29 cellular contexts compared by ENCODE assay signal in genomic region chr2:209818939-209819338, GRCh38. TPM values are rescaled to one million over a fixed set of nuclear protein-coding genes. Genes with fewer than 3 reads are reported as not detected.
"Had no signal": no experiment of that assay in that cellular context is flagged by ENCODE, and none has a peak within 500 bp of the region (broad histone marks: within the 10 kb centered on the region; RNA-seq: fewer than 3 reads in every experiment).

No MANE protein-coding gene starts in this region.

- DNase-seq: activated CD4-positive, alpha-beta memory T cell treated with anti-CD3 and anti-CD28 coated beads, Interleukin-2, amount 10 ng/mL, durations not matched to agents 7 days and 5 days; activated CD4-positive, alpha-beta T cell treated with anti-CD3 and anti-CD28 coated beads for 1 hour; activated CD4-positive, alpha-beta T cell treated with anti-CD3 and anti-CD28 coated beads for 4 hours; activated CD4-positive, alpha-beta T cell treated with anti-CD3 and anti-CD28 coated beads, Interleukin-2, amount 10 ng/mL, durations not matched to agents 7 days and 5 days; activated CD4-positive, alpha-beta T cell treated with anti-CD3 and anti-CD28 coated beads, Interleukin-2, amount 50 U/mL, for 4 hours; activated CD8-positive, alpha-beta memory T cell treated with anti-CD3 and anti-CD28 coated beads, Interleukin-2, amount 50 U/mL, for 48 hours; activated gamma-delta T cell; activated naive CD4-positive, alpha-beta T cell; activated naive CD4-positive, alpha-beta T cell treated with anti-CD3 and anti-CD28 coated beads, Interleukin-2, amount 10 ng/mL, durations not matched to agents 7 days and 5 days; activated naive CD8-positive, alpha-beta T cell treated with anti-CD3 and anti-CD28 coated beads, Interleukin-2, amount 10 ng/mL, durations not matched to agents 7 days and 5 days; activated T-cell treated with anti-CD3 and anti-CD28 coated beads for 4 hours; activated T-cell treated with anti-CD3 and anti-CD28 coated beads, Interleukin-2, amount 50 U/mL, for 24 hours; activated T-cell treated with anti-CD3 and anti-CD28 coated beads, Interleukin-2, amount 50 U/mL, for 72 hours; brain microvascular endothelial cell; dorsolateral prefrontal cortex; effector memory CD4-positive, alpha-beta T cell; endodermal cell; foreskin fibroblast; head of caudate nucleus; T-helper 17 cell; T1000 had no signal

- ATAC-seq: activated naive CD4-positive, alpha-beta T cell treated with anti-CD3 and anti-CD28 coated beads, Interleukin-2, amount 50 U/mL, for 72 hours; activated T-cell treated with anti-CD3 and anti-CD28 coated beads, Interleukin-2, amount 50 U/mL, for 72 hours; esophagus mucosa; T-helper 17 cell had no signal

- H3K9me3 Mint-ChIP-seq: activated CD4-positive, alpha-beta memory T cell treated with anti-CD3 and anti-CD28 coated beads, Interleukin-2, amount 10 ng/mL, durations not matched to agents 7 days and 5 days; activated CD4-positive, alpha-beta T cell treated with anti-CD3 and anti-CD28 coated beads, Interleukin-2, amount 10 ng/mL, durations not matched to agents 7 days and 5 days; activated naive CD4-positive, alpha-beta T cell treated with anti-CD3 and anti-CD28 coated beads, Interleukin-2, amount 10 ng/mL, durations not matched to agents 7 days and 5 days; activated naive CD8-positive, alpha-beta T cell treated with anti-CD3 and anti-CD28 coated beads, Interleukin-2, amount 10 ng/mL, durations not matched to agents 7 days and 5 days; activated T-cell treated with anti-CD3 and anti-CD28 coated beads, Interleukin-2, amount 50 U/mL, for 24 hours; dendritic cell treated with granulocyte-macrophage colony-stimulating factor and Interleukin-4, amounts not matched to agents 40 ng/mL and 50 ng/mL, for 4 days; T-helper 2 cell treated with Interferon-gamma antibody and Interleukin-4, amounts not matched to agents 5 μg/mL and 100 μg/mL, for 36 hours had no signal

- H3K27me3 Mint-ChIP-seq: activated CD4-positive, alpha-beta memory T cell treated with anti-CD3 and anti-CD28 coated beads, Interleukin-2, amount 10 ng/mL, durations not matched to agents 7 days and 5 days; activated CD4-positive, alpha-beta T cell treated with anti-CD3 and anti-CD28 coated beads, Interleukin-2, amount 10 ng/mL, durations not matched to agents 7 days and 5 days; activated naive CD4-positive, alpha-beta T cell treated with anti-CD3 and anti-CD28 coated beads, Interleukin-2, amount 10 ng/mL, durations not matched to agents 7 days and 5 days; central memory CD8-positive, alpha-beta T cell; dendritic cell treated with granulocyte-macrophage colony-stimulating factor and Interleukin-4, amounts not matched to agents 40 ng/mL and 50 ng/mL, for 4 days had no signal

- H3K27ac Mint-ChIP-seq: activated CD4-positive, alpha-beta memory T cell treated with anti-CD3 and anti-CD28 coated beads, Interleukin-2, amount 10 ng/mL, durations not matched to agents 7 days and 5 days; activated CD4-positive, alpha-beta T cell treated with anti-CD3 and anti-CD28 coated beads, Interleukin-2, amount 10 ng/mL, durations not matched to agents 7 days and 5 days; activated naive CD4-positive, alpha-beta T cell treated with anti-CD3 and anti-CD28 coated beads, Interleukin-2, amount 10 ng/mL, durations not matched to agents 7 days and 5 days; activated naive CD4-positive, alpha-beta T cell treated with anti-CD3 and anti-CD28 coated beads, Interleukin-2, amount 50 U/mL, for 72 hours; activated naive CD8-positive, alpha-beta T cell treated with anti-CD3 and anti-CD28 coated beads, Interleukin-2, amount 10 ng/mL, durations not matched to agents 7 days and 5 days; activated T-cell treated with anti-CD3 and anti-CD28 coated beads, Interleukin-2, amount 50 U/mL, for 24 hours; activated T-cell treated with anti-CD3 and anti-CD28 coated beads, Interleukin-2, amount 50 U/mL, for 72 hours; dendritic cell treated with granulocyte-macrophage colony-stimulating factor and Interleukin-4, amounts not matched to agents 40 ng/mL and 50 ng/mL, for 4 days; T-helper 17 cell; T-helper 2 cell treated with Interferon-gamma antibody and Interleukin-4, amounts not matched to agents 5 μg/mL and 100 μg/mL, for 36 hours had no signal

- H3K4me1 Mint-ChIP-seq: activated CD4-positive, alpha-beta memory T cell treated with anti-CD3 and anti-CD28 coated beads, Interleukin-2, amount 10 ng/mL, durations not matched to agents 7 days and 5 days; activated CD4-positive, alpha-beta T cell treated with anti-CD3 and anti-CD28 coated beads, Interleukin-2, amount 10 ng/mL, durations not matched to agents 7 days and 5 days; activated naive CD4-positive, alpha-beta T cell treated with anti-CD3 and anti-CD28 coated beads, Interleukin-2, amount 10 ng/mL, durations not matched to agents 7 days and 5 days; activated naive CD8-positive, alpha-beta T cell treated with anti-CD3 and anti-CD28 coated beads, Interleukin-2, amount 10 ng/mL, durations not matched to agents 7 days and 5 days; central memory CD8-positive, alpha-beta T cell; T-helper 17 cell had no signal

- H3K27me3 ChIP-seq: ascending aorta, brain microvascular endothelial cell, dorsolateral prefrontal cortex had no signal

- H3K36me3 Mint-ChIP-seq: activated naive CD4-positive, alpha-beta T cell treated with anti-CD3 and anti-CD28 coated beads, Interleukin-2, amount 10 ng/mL, durations not matched to agents 7 days and 5 days; activated naive CD4-positive, alpha-beta T cell treated with anti-CD3 and anti-CD28 coated beads, Interleukin-2, amount 50 U/mL, for 72 hours; activated naive CD8-positive, alpha-beta T cell treated with anti-CD3 and anti-CD28 coated beads, Interleukin-2, amount 10 ng/mL, durations not matched to agents 7 days and 5 days had no signal

- H3K4me1 ChIP-seq: ascending aorta had no signal

- H3K4me3 Mint-ChIP-seq: activated CD4-positive, alpha-beta memory T cell treated with anti-CD3 and anti-CD28 coated beads, Interleukin-2, amount 10 ng/mL, durations not matched to agents 7 days and 5 days; activated CD4-positive, alpha-beta T cell treated with anti-CD3 and anti-CD28 coated beads, Interleukin-2, amount 10 ng/mL, durations not matched to agents 7 days and 5 days; activated naive CD4-positive, alpha-beta T cell treated with anti-CD3 and anti-CD28 coated beads, Interleukin-2, amount 10 ng/mL, durations not matched to agents 7 days and 5 days; activated naive CD8-positive, alpha-beta T cell treated with anti-CD3 and anti-CD28 coated beads, Interleukin-2, amount 10 ng/mL, durations not matched to agents 7 days and 5 days; activated T-cell treated with anti-CD3 and anti-CD28 coated beads, Interleukin-2, amount 50 U/mL, for 24 hours; activated T-cell treated with anti-CD3 and anti-CD28 coated beads, Interleukin-2, amount 50 U/mL, for 72 hours; central memory CD8-positive, alpha-beta T cell; dendritic cell treated with granulocyte-macrophage colony-stimulating factor and Interleukin-4, amounts not matched to agents 40 ng/mL and 50 ng/mL, for 4 days; endodermal cell; T-helper 17 cell; T-helper 2 cell treated with Interferon-gamma antibody and Interleukin-4, amounts not matched to agents 5 μg/mL and 100 μg/mL, for 36 hours had no signal

- H3K4me3 ChIP-seq: ascending aorta, coronary artery, dorsolateral prefrontal cortex had no signal

- H3K36me3 ChIP-seq: ascending aorta, brain microvascular endothelial cell had no signal

- H3K27ac ChIP-seq: ascending aorta, brain microvascular endothelial cell, coronary artery, dorsolateral prefrontal cortex had no signal

- H3K9me3 ChIP-seq: ascending aorta had no signal

RNA-seq across cellular contexts. Expression of gene UNC80, which starts 47.3 kb away (rescaled TPM):
- total RNA-seq: activated CD4-positive, alpha-beta memory T cell treated with anti-CD3 and anti-CD28 coated beads, Interleukin-2, amount 10 ng/mL, durations not matched to agents 7 days and 5 days; activated CD4-positive, alpha-beta T cell treated with anti-CD3 and anti-CD28 coated beads, Interleukin-2, amount 10 ng/mL, durations not matched to agents 7 days and 5 days; activated naive CD4-positive, alpha-beta T cell treated with anti-CD3 and anti-CD28 coated beads, Interleukin-2, amount 50 U/mL, for 72 hours; activated naive CD8-positive, alpha-beta T cell treated with anti-CD3 and anti-CD28 coated beads, Interleukin-2, amount 10 ng/mL, durations not matched to agents 7 days and 5 days; activated T-cell treated with anti-CD3 and anti-CD28 coated beads, Interleukin-2, amount 50 U/mL, for 72 hours; epithelial cell of proximal tubule; T-helper 17 cell had no signal
